ENCODE assay signal across 1 cellular context in the genomic region with DNA sequence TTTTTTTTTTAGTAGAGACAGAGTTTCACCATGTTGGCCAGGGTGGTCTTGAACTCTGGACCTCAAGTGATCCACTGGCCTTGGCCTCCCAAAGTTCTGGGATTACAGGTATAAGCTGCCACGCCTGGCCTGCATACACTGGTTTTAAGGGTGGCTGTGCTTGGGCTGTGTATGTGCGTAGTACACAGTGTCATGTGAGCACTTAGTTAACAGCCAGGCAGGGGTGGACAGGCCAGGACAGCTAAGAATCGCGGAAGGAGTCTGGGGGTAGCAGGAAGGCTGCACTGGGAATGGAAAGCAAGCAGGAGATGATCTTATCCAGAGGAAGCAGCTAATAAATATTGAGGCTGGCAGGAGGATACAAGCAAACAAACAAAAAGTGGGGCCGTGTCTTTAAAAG.
TF ChIP-seq lines count a peak whose summit lies in the region.

No MANE protein-coding gene starts in this region.

TF ChIP-seq in HepG2, 621 proteins besides CTCF, POLR2A, EP300 and RAD21 (continued from another document):
- TF ChIP-seq, protein P1, sequence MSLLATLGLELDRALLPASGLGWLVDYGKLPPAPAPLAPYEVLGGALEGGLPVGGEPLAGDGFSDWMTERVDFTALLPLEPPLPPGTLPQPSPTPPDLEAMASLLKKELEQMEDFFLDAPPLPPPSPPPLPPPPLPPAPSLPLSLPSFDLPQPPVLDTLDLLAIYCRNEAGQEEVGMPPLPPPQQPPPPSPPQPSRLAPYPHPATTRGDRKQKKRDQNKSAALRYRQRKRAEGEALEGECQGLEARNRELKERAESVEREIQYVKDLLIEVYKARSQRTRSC (CRISPR knock-in tag; IDR thresholded peaks at IDR 0.05; ENCODE audit: low read depth), result no peak
- TF ChIP-seq ZFP36 (IDR thresholded peaks at IDR 0.05; ENCODE audit: borderline replicate concordance, low read depth, low read length, partially characterized antibody) (no peak), BCL6 (CRISPR knock-in tag; IDR thresholded peaks at IDR 0.05) (no peak), ZNF775 (CRISPR knock-in tag; IDR thresholded peaks at IDR 0.05; ENCODE audit: borderline replicate concordance) (no peak), NFRKB (IDR thresholded peaks at IDR 0.05) (no peak), ZNF546 (CRISPR knock-in tag; conservative IDR thresholded peaks at IDR 0.05) (no peak)
- TF ChIP-seq, protein P2, sequence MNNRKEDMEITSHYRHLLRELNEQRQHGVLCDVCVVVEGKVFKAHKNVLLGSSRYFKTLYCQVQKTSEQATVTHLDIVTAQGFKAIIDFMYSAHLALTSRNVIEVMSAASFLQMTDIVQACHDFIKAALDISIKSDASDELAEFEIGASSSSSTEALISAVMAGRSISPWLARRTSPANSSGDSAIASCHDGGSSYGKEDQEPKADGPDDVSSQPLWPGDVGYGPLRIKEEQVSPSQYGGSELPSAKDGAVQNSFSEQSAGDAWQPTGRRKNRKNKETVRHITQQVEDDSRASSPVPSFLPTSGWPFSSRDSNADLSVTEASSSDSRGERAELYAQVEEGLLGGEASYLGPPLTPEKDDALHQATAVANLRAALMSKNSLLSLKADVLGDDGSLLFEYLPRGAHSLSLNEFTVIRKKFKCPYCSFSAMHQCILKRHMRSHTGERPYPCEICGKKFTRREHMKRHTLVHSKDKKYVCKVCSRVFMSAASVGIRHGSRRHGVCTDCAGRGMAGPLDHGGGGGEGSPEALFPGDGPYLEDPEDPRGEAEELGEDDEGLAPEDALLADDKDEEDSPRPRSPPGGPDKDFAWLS (CRISPR knock-in tag; IDR thresholded peaks at IDR 0.05; ENCODE audit: borderline replicate concordance), result no peak
- TF ChIP-seq, protein P3, sequence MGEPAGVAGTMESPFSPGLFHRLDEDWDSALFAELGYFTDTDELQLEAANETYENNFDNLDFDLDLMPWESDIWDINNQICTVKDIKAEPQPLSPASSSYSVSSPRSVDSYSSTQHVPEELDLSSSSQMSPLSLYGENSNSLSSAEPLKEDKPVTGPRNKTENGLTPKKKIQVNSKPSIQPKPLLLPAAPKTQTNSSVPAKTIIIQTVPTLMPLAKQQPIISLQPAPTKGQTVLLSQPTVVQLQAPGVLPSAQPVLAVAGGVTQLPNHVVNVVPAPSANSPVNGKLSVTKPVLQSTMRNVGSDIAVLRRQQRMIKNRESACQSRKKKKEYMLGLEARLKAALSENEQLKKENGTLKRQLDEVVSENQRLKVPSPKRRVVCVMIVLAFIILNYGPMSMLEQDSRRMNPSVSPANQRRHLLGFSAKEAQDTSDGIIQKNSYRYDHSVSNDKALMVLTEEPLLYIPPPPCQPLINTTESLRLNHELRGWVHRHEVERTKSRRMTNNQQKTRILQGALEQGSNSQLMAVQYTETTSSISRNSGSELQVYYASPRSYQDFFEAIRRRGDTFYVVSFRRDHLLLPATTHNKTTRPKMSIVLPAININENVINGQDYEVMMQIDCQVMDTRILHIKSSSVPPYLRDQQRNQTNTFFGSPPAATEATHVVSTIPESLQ (CRISPR knock-in tag; conservative IDR thresholded peaks at IDR 0.05), result no peak
